In genomic region chr4:68271851-68272756, GRCh38 we compare ENCODE assay signal across 8 cellular contexts. TPM values are rescaled to one million over a fixed set of nuclear protein-coding genes. Genes with fewer than 3 reads are reported as not detected.
A peak's percentile ranks its signal among the peaks of the same experiment; 100 is the strongest.
DNase-seq lines count a peak whose midpoint lies in the region; ATAC-seq and TF ChIP-seq lines count a peak whose summit lies in the region.

No MANE protein-coding gene starts in this region.

- H3K9me3 Mint-ChIP-seq in activated T-helper 17 cell treated with anti-CD3 and anti-CD28 coated beads, Interleukin-2, amount 50 U/mL, for 72 hours, result no peaks in the 10 kb centered on the region
- peaks cover 4% of the 10 kb centered on the region for H3K9me3 Mint-ChIP-seq in glutamatergic neuron (ENCODE audit: unreplicated experiment)

- H3K9me3 ChIP-seq in BE2C, result no peaks in the 10 kb centered on the region

- POLR2A ChIA-PET in HEK293T (lab: Yijun Ruan, JAX), result no interaction called here

- no peaks in the 10 kb centered on the region for H3K36me3 ChIP-seq in BE2C

- no peaks in the 10 kb centered on the region for H3K36me3 Mint-ChIP-seq in activated T-helper 17 cell treated with anti-CD3 and anti-CD28 coated beads, Interleukin-2, amount 50 U/mL, for 72 hours (ENCODE audit: low read depth)
- no peaks in the 10 kb centered on the region for H3K36me3 Mint-ChIP-seq in glutamatergic neuron (ENCODE audit: unreplicated experiment)

- H3K4me3 ChIP-seq in BE2C (ENCODE audit: low read depth, low read length), result peak overlapping the region; percentile 19; the same call in 1 of the 2 replicates
- H3K4me3 ChIP-seq in lower leg skin (ENCODE audit: low read depth, poor library complexity, severe bottlenecking), result no peak overlapping the region

- no peaks in the 10 kb centered on the region for H3K4me1 ChIP-seq in BE2C

- intact Hi-C loops in lower leg skin (cut with DNase I; ENCODE audit: low total_unique reads), result loop anchor here (5.0 kb wide), 1 partner anchor 105 kb away; no protein-coding TSS in a partner anchor

- CTCF ChIA-PET in HEK293T (lab: Yijun Ruan, JAX), result interaction anchor here (0.6 to 1.0 kb wide), 7 partner anchors 104 to 898 kb away, joined by 3 to 6 read pairs (median 4); no protein-coding TSS in a partner anchor

- 22 to 24% methylated on average over 13 of the region's 13 CpGs for WGBS in lower leg skin, 2 donors

- H3K4me3 Mint-ChIP-seq in activated T-helper 17 cell treated with anti-CD3 and anti-CD28 coated beads, Interleukin-2, amount 50 U/mL, for 72 hours, result peak overlapping the region; percentile 9
- H3K4me3 Mint-ChIP-seq in glutamatergic neuron (ENCODE audit: unreplicated experiment), result peak overlapping the region; percentile 76

- no peak for TF ChIP-seq POLR2A in lower leg skin (IDR thresholded peaks at IDR 0.05)

- TF ChIP-seq CTCF in BE2C (IDR thresholded peaks at IDR 0.05; ENCODE audit: low read depth, low read length), result peak; percentile 63
- peak; percentile 66 for TF ChIP-seq CTCF in GM10266 (IDR thresholded peaks at IDR 0.05; ENCODE audit: control insufficient read depth, insufficient read depth, low read depth, missing control alignments)
- TF ChIP-seq CTCF in glutamatergic neuron (IDR thresholded peaks at IDR 0.05; ENCODE audit: partially characterized antibody, unreplicated experiment), result peak; percentile 88
- no peak for TF ChIP-seq CTCF in lower leg skin (IDR thresholded peaks at IDR 0.05)

- peaks cover 14% of the 10 kb centered on the region for H3K27me3 ChIP-seq in BE2C

- peak; percentile 68 for ATAC-seq in activated T-helper 17 cell treated with anti-CD3 and anti-CD28 coated beads, Interleukin-2, amount 50 U/mL, for 72 hours (replicated peaks)

- no peaks in the 10 kb centered on the region for H3K4me1 Mint-ChIP-seq in activated T-helper 17 cell treated with anti-CD3 and anti-CD28 coated beads, Interleukin-2, amount 50 U/mL, for 72 hours
- H3K4me1 Mint-ChIP-seq in glutamatergic neuron (ENCODE audit: low read depth, unreplicated experiment), result no peaks in the 10 kb centered on the region

- H3K27me3 Mint-ChIP-seq in activated T-helper 17 cell treated with anti-CD3 and anti-CD28 coated beads, Interleukin-2, amount 50 U/mL, for 72 hours, result peaks cover 2% of the 10 kb centered on the region
- peaks cover 2% of the 10 kb centered on the region for H3K27me3 Mint-ChIP-seq in glutamatergic neuron (ENCODE audit: unreplicated experiment)

- DNase-seq in BE2C (no peak), GM10266 (ENCODE audit: extremely low spot score) (peak; percentile 42), HEK293T (ENCODE audit: extremely low spot score) (peak; percentile 43), LoVo (ENCODE audit: low spot score) (peak; percentile 51), glutamatergic neuron (no peak), retina (peak; percentile 49), lower leg skin (ENCODE audit: low spot score in 2 of 2) (no peak)

- H3K27ac Mint-ChIP-seq in activated T-helper 17 cell treated with anti-CD3 and anti-CD28 coated beads, Interleukin-2, amount 50 U/mL, for 72 hours, result no peak overlapping the region
- no peak overlapping the region for H3K27ac Mint-ChIP-seq in glutamatergic neuron (ENCODE audit: unreplicated experiment)

TF ChIP-seq in HEK293T, 16 proteins besides CTCF, POLR2A, EP300 and RAD21:
- TF ChIP-seq TARDBP (IDR thresholded peaks at IDR 0.05), result no peak
- TF ChIP-seq, protein P1, sequence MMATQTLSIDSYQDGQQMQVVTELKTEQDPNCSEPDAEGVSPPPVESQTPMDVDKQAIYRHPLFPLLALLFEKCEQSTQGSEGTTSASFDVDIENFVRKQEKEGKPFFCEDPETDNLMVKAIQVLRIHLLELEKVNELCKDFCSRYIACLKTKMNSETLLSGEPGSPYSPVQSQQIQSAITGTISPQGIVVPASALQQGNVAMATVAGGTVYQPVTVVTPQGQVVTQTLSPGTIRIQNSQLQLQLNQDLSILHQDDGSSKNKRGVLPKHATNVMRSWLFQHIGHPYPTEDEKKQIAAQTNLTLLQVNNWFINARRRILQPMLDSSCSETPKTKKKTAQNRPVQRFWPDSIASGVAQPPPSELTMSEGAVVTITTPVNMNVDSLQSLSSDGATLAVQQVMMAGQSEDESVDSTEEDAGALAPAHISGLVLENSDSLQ (IDR thresholded peaks at IDR 0.05), result peak; percentile 28; the same call in 1 of the 2 replicates

RNA-seq across cellular contexts. Expression of gene TMPRSS11B, which starts 26.6 kb away (rescaled TPM):
- not detected for polyA plus RNA-seq in BE2C (2012; ENCODE audit: insufficient read depth, insufficient read length, low read depth)
- total RNA-seq in activated T-helper 17 cell treated with anti-CD3 and anti-CD28 coated beads, Interleukin-2, amount 50 U/mL, for 72 hours, result not detected
- total RNA-seq in glutamatergic neuron (ENCODE audit: unreplicated experiment) (not detected), lower leg skin (not detected)

Comparison
In these comparisons a context has a peak if more than half of its experiments do, and no peak if none do; other contexts are left out.
1. DNase-seq: peak in GM10266 (single experiment), HEK293T (single experiment), LoVo (single experiment) and retina (single experiment); none in BE2C (single experiment), glutamatergic neuron (single experiment) and lower leg skin (0 of 2).
2. CTCF ChIP-seq: peak in BE2C (single experiment), GM10266 (single experiment) and glutamatergic neuron (single experiment); none in lower leg skin (0 of 3).